23 cellular contexts compared by ENCODE assay signal in the genomic region with DNA sequence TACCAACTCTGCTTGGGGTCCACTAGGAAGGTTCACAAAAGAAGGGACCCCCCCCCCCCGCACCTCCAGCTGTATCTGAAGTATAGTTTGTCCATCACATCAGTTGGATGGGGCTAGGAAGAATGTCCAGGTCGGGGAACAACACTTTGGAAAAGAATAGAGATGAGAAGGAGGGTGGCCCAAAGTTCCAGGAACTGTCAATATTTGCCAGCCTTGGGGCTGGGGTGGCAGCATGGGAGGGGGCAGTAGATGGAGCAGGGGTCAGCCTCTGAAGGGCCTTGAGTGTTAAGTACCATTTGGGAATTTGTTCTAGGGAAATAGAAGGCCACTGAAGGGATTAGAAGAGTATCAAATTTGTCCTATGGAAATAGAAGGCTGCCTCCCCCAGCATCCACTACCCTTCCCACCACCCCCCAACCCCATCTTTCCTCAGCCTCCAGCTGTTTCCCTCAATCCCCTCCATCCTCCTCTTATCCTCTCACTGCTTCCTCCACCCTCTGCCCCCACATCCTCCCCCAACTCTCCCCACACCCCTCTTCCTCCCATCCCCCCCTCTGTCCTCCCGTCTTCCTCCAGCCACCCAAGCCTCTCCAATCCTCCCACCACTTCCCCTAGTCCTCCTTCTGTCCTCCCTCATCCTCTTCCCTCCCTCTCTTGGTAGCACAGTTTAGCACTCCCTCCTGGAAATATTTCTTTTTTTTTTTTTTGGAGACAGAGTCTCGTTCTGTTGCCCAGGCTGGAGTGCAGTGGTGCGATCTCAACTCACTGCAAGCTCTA. TPM values are rescaled to one million over a fixed set of nuclear protein-coding genes. Genes with fewer than 3 reads are reported as not detected.
DNase-seq lines count a peak whose midpoint lies in the region; ATAC-seq, FAIRE-seq and TF ChIP-seq lines count a peak whose summit lies in the region.
"Had no signal": no experiment of that assay in that cellular context is flagged by ENCODE, and none has a peak within 500 bp of the region (broad histone marks: within the 10 kb centered on the region; RNA-seq: fewer than 3 reads in every experiment).

No MANE protein-coding gene starts in this region.

- POLR2A ChIA-PET in HepG2 (lab: Yijun Ruan, JAX): no interaction called here
- POLR2A ChIA-PET in HEK293 (lab: Yijun Ruan, JAX): no interaction called here

- ATAC-seq in HepG2 (no peak), right lobe of liver (no peak)
- ATAC-seq: A549 had no signal

- WGBS in HepG2 (ENCODE audit: low lambda C conversion rate): 51% methylated on average over 5 of the region's 5 CpGs
- WGBS in right lobe of liver (ENCODE audit: insufficient coverage, low coverage, low lambda C conversion rate, missing lambda C conversion rate): 75% methylated on average over 5 of the region's 5 CpGs
- WGBS in prostate gland: 76% methylated on average over 5 of the region's 5 CpGs

- BruUV-seq in HepG2 (replicated peaks; lab: Mats Ljungman, UMichigan): no TSS peak

- TF ChIP-seq EP300 in HepG2 (IDR thresholded peaks at IDR 0.05; ENCODE audit: low read depth in 2 of 2, low read length in 2 of 2) (no peak), HepG2 (CRISPR knock-in tag; IDR thresholded peaks at IDR 0.05; ENCODE audit: borderline replicate concordance) (no peak)

- no peak overlapping the region for H2AFZ ChIP-seq in HepG2 (ENCODE audit: low read length)

- TF ChIP-seq CTCF in HepG2 (CRISPR knock-in tag; IDR thresholded peaks at IDR 0.05) (no peak), right lobe of liver (IDR thresholded peaks at IDR 0.05) (no peak), HEK293 (tag by site-specific recombination; IDR thresholded peaks at IDR 0.05) (no peak), nephron (IDR thresholded peaks at IDR 0.05; ENCODE audit: unreplicated experiment in 3 of 3) (no peak), WERI-Rb-1 (IDR thresholded peaks at IDR 0.05; ENCODE audit: low read depth, low read length) (no peak), prostate gland (IDR thresholded peaks at IDR 0.05) (no peak)

- H3K27ac ChIP-seq in HepG2 (ENCODE audit: extremely low read length, insufficient read depth, low read length): no peak overlapping the region
- H3K27ac ChIP-seq in right lobe of liver: no peak overlapping the region
- H3K27ac ChIP-seq in HEK293 (ENCODE audit: extremely low read depth, low read depth, low read length): no peak overlapping the region
- H3K27ac ChIP-seq in WERI-Rb-1: no peak overlapping the region
- H3K27ac ChIP-seq in prostate gland: no peak overlapping the region
- H3K27ac ChIP-seq: 22Rv1; A549; BLaER1 treated with 17β-estradiol and CSF1 and Interleukin-3, amounts not matched to agents 10 nM and 100 nM; C4-2B had no signal

- no peak for TF ChIP-seq RAD21 in HepG2 (CRISPR knock-in tag; IDR thresholded peaks at IDR 0.05)

- peaks cover 2% of the 10 kb centered on the region for H3K36me3 Mint-ChIP-seq in nephron (ENCODE audit: low read depth)

- no peak overlapping the region for H3K9ac ChIP-seq in HepG2 (ENCODE audit: insufficient read depth, low read depth, low read length)
- H3K9ac ChIP-seq: BLaER1 treated with 17β-estradiol and CSF1 and Interleukin-3, amounts not matched to agents 10 nM and 100 nM had no signal

- no peaks in the 10 kb centered on the region for H3K27me3 Mint-ChIP-seq in nephron (ENCODE audit: low read depth)

- H4K20me1 ChIP-seq in HepG2 (ENCODE audit: insufficient read depth, low read length): no peaks in the 10 kb centered on the region

- peak; percentile 12 for FAIRE-seq in HepG2 (lab: Jason Lieb, UNC)
- FAIRE-seq: A549, D721Med, G401.6, GM12891, GM19239 had no signal

- H3K79me2 ChIP-seq in HepG2 (ENCODE audit: insufficient read depth, low read length): peaks cover 20% of the 10 kb centered on the region

- in situ Hi-C loops in HepG2 (cut with HindIII; ENCODE audit: extremely low pct_ligation_motif_present, low pct_unique_long_range_greater_than_20kb): no loop called here

- H3K4me3 Mint-ChIP-seq in nephron: peak overlapping the region in 2 of 3 experiments; percentile 26 to 53

- DNase-seq in HepG2 (ENCODE audit: low spot score): peak; percentile 23
- DNase-seq in right lobe of liver: no peak
- no peak for DNase-seq in WERI-Rb-1
- no peak for DNase-seq in prostate gland (ENCODE audit: low spot score)
- no peak for DNase-seq in NCI-H2107 treated with DMSO at 0.1 percent for 48 hours (lab: John Stamatoyannopoulos, UW; ENCODE audit: unreplicated experiment)
- DNase-seq: AML-193; Caco-2; Calu3; CD4-positive, alpha-beta memory T cell; CD8-positive, alpha-beta memory T cell; DMS79 treated with DMSO at 0.1 percent for 48 hours; GF-D8 had no signal

- no peaks in the 10 kb centered on the region for H3K9me3 ChIP-seq in HepG2 (ENCODE audit: low read length)
- H3K9me3 ChIP-seq in right lobe of liver: no peaks in the 10 kb centered on the region
- no peaks in the 10 kb centered on the region for H3K9me3 ChIP-seq in HEK293 (ENCODE audit: control insufficient read depth, insufficient read depth, low read depth, low read length)
- H3K9me3 ChIP-seq in WERI-Rb-1 (ENCODE audit: severe bottlenecking): no peaks in the 10 kb centered on the region
- no peaks in the 10 kb centered on the region for H3K9me3 ChIP-seq in prostate gland
- H3K9me3 ChIP-seq: A549, Caco-2 had no signal

- H3K27me3 ChIP-seq in HepG2 (ENCODE audit: control insufficient read depth in 1 of 2, insufficient read depth in 2 of 2, low read length in 2 of 2) (no peaks in the 10 kb centered on the region; a peak in 1 of 5 replicates), right lobe of liver (no peaks in the 10 kb centered on the region), WERI-Rb-1 (ENCODE audit: insufficient read depth, low read depth, severe bottlenecking) (no peaks in the 10 kb centered on the region), prostate gland (replicated peaks; ENCODE audit: insufficient read depth) (no peaks in the 10 kb centered on the region)
- H3K27me3 ChIP-seq: BLaER1 treated with 17β-estradiol and CSF1 and Interleukin-3, amounts not matched to agents 10 nM and 100 nM had no signal

- TF ChIP-seq POLR2A in HepG2 (IDR thresholded peaks at IDR 0.05; ENCODE audit: insufficient read depth in 1 of 2, low read depth in 2 of 2, low read length in 2 of 2) (no peak), right lobe of liver (IDR thresholded peaks at IDR 0.05) (no peak), prostate gland (IDR thresholded peaks at IDR 0.05) (no peak)

- H3K36me3 ChIP-seq in HepG2 (replicated peaks in 1 of 2; ENCODE audit: control insufficient read depth in 1 of 2, insufficient read depth in 2 of 2, low read length in 2 of 2) (no peaks in the 10 kb centered on the region), right lobe of liver (no peaks in the 10 kb centered on the region), HEK293 (ENCODE audit: control insufficient read depth in 2 of 2, insufficient read depth in 1 of 2, low read length in 2 of 2) (no peaks in the 10 kb centered on the region), WERI-Rb-1 (no peaks in the 10 kb centered on the region; the same call in 1 of the 2 replicates), prostate gland (no peaks in the 10 kb centered on the region)

- H3K4me1 Mint-ChIP-seq in nephron: peaks cover 28% of the 10 kb centered on the region

- H3K9me3 Mint-ChIP-seq in nephron: peaks cover 5% of the 10 kb centered on the region
- H3K9me3 Mint-ChIP-seq: CD4-positive, alpha-beta memory T cell; CD8-positive, alpha-beta memory T cell had no signal

- peaks cover 74% of the 10 kb centered on the region for H3K4me1 ChIP-seq in HepG2 (ENCODE audit: insufficient read depth, low read length)
- peaks cover 0 to 15% (median 2%) of the 10 kb centered on the region in 4 donors for H3K4me1 ChIP-seq in right lobe of liver
- no peaks in the 10 kb centered on the region for H3K4me1 ChIP-seq in HEK293 (ENCODE audit: control insufficient read depth, insufficient read depth, low read length)
- no peaks in the 10 kb centered on the region for H3K4me1 ChIP-seq in prostate gland (replicated peaks)

- no peak overlapping the region for H3K4me2 ChIP-seq in HepG2 (ENCODE audit: low read depth, low read length)
- H3K4me2 ChIP-seq: A549; BLaER1 treated with 17β-estradiol and CSF1 and Interleukin-3, amounts not matched to agents 10 nM and 100 nM had no signal

- no peak overlapping the region for H3K27ac Mint-ChIP-seq in nephron
- H3K27ac Mint-ChIP-seq: B cell; CD4-positive, alpha-beta memory T cell had no signal

- H3K4me3 ChIP-seq in HepG2 (replicated peaks in 1 of 3; ENCODE audit: insufficient read depth in 1 of 3, low read depth in 2 of 3, low read length in 3 of 3) (no peak overlapping the region), right lobe of liver (no peak overlapping the region), HEK293 (ENCODE audit: low read depth, low read length) (no peak overlapping the region), WERI-Rb-1 (ENCODE audit: low read depth, low read length) (no peak overlapping the region), prostate gland (no peak overlapping the region)
- H3K4me3 ChIP-seq: A549; BLaER1 treated with 17β-estradiol and CSF1 and Interleukin-3, amounts not matched to agents 10 nM and 100 nM had no signal

- CTCF ChIA-PET in HepG2 (lab: Yijun Ruan, JAX; ENCODE audit: low intra/inter-chr PET ratio, low total read pairs) (interaction anchor here (1.3 kb wide), 1 partner anchor 33 kb away, joined by 3 read pairs; no protein-coding TSS in a partner anchor), HEK293 (lab: Yijun Ruan, JAX) (no interaction called here)

- intact Hi-C loops in HepG2 (cut with micrococcal nuclease; ENCODE audit: unreplicated experiment): no loop called here
- intact Hi-C loops in right lobe of liver (cut with DNase I): no loop called here
- intact Hi-C loops in prostate gland (cut with DNase I): no loop called here

RNA-seq across cellular contexts. Expression of gene KIDINS220, which starts 2.0 kb away (rescaled TPM):
- 22.4 and 32.3 TPM in 2 replicates for total RNA-seq in HepG2 (2016; rRNA removed; fragmentation: Illumina TruSeq; extraction: Trizol)
- total RNA-seq in HepG2 (2016; cell fraction: cytosol; rRNA removed; fragmentation: Illumina TruSeq; extraction: Trizol; ENCODE audit: low read depth): 3.3 and 4.9 TPM in 2 replicates
- 22.9 and 30.7 TPM in 2 replicates for total RNA-seq in HepG2 (2016; cell fraction: insoluble cytoplasmic fraction; rRNA removed; fragmentation: Illumina TruSeq; extraction: Trizol)
- total RNA-seq in HepG2 (2016; cell fraction: membrane; rRNA removed; fragmentation: Illumina TruSeq; extraction: Trizol): 5.4 and 7.1 TPM in 2 replicates
- total RNA-seq in HepG2 (2016; cell fraction: nucleus; rRNA removed; fragmentation: Illumina TruSeq; extraction: Trizol): 67.0 and 70.2 TPM in 2 replicates
- polyA plus RNA-seq in HepG2 (2011; rRNA removed): 24.3 and 25.2 TPM in 2 replicates
- 17.3 and 21.0 TPM in 2 replicates for polyA plus RNA-seq in HepG2 (2011; cell fraction: cytosol; rRNA removed)
- polyA plus RNA-seq in HepG2 (2011; cell fraction: nucleus; rRNA removed): 39.1 and 40.8 TPM in 2 replicates
- 18.0 and 22.9 TPM in 2 replicates for polyA plus RNA-seq in HepG2 (2012)
- 0.63 and 0.76 TPM in 2 replicates for polyA plus RNA-seq in HepG2 (2016; cell fraction: cytosol; fragmentation: Illumina TruSeq; extraction: Trizol; ENCODE audit: low read depth)
- polyA plus RNA-seq in HepG2 (2016; cell fraction: insoluble cytoplasmic fraction; fragmentation: Illumina TruSeq; extraction: Trizol; ENCODE audit: low read depth): 10.6 and 10.9 TPM in 2 replicates
- 1.1 and 1.4 TPM in 2 replicates for polyA plus RNA-seq in HepG2 (2016; cell fraction: membrane; fragmentation: Illumina TruSeq; extraction: Trizol; ENCODE audit: low read depth)
- polyA plus RNA-seq in HepG2 (2016; cell fraction: nucleus; fragmentation: Illumina TruSeq; extraction: Trizol; ENCODE audit: insufficient read depth, low read depth): 40.0 and 48.7 TPM in 2 replicates
- 69.7 and 110 TPM in 2 replicates for polyA minus RNA-seq in HepG2 (2011; rRNA and poly(A)+ RNA removed; ENCODE audit: low replicate concordance)
- polyA minus RNA-seq in HepG2 (2011; cell fraction: cytosol; rRNA and poly(A)+ RNA removed): 23.3 and 31.7 TPM in 2 replicates
- polyA minus RNA-seq in HepG2 (2011; cell fraction: nucleus; rRNA and poly(A)+ RNA removed): 194 and 209 TPM in 2 replicates
- 10 to 100 TPM; 17.0 to 24.8 (median 21.5) TPM for total RNA-seq in right lobe of liver
- 10 to 100 TPM; 46.2 to 84.5 TPM for total RNA-seq in prostate gland

Comparison
In these comparisons a context has a peak if more than half of its experiments do, and no peak if none do; other contexts are left out.
1. Of the 63 proteins assayed by ChIP-seq in both HepG2 and HEK293: peak only in HepG2: PATZ1; only in HEK293: none; in both: none; in neither: 62.